In the genomic region with DNA sequence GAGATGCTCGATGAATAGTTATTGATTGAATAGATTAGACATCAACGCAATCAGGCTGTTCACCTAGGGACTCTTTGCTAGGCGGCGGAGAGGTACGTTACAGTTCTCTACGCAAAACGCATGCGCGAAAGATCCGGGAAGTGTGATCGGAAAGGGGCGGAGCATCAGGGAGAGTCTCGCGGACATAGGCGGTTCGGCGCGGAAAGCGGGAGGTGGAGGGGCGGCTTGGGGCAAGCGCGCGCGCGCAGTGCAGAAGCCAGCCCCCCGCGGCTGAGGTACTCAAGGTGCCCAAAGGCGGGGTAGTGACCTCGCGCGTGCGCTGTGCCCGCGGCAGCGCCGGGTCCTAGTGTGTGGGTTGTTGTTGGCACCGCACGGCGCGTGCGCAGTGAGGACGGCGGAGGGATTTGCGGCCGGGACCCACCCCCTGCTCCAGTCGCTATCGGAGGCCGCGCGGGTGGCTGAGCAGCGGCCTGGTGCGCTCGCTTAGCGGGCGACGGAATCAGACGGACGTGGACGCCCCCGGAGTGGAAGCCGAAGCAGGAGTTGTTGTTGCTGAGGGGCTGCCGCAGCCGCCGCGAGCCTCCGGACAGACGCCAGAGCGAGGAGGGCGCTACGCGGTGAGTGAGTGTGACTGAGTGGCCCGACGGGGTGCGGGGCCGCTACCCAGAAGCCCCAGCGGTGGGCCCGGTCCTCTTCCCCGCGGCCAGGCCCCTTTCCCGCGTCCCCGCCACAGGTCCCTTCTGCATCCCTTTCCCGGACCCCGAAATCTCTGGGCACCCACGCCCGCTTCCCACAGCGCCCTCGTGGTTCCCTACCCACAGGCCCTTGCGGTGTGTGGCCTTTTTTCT, we compare ENCODE assay signal across 1 cellular context.
TF ChIP-seq lines count a peak whose summit lies in the region.

A gene with protein sequence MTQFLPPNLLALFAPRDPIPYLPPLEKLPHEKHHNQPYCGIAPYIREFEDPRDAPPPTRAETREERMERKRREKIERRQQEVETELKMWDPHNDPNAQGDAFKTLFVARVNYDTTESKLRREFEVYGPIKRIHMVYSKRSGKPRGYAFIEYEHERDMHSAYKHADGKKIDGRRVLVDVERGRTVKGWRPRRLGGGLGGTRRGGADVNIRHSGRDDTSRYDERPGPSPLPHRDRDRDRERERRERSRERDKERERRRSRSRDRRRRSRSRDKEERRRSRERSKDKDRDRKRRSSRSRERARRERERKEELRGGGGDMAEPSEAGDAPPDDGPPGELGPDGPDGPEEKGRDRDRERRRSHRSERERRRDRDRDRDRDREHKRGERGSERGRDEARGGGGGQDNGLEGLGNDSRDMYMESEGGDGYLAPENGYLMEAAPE (plus strand): TSS at position 432 of the 848 bp plus-strand sequence. CDS start 964 bp downstream, outside the sequence.

TF ChIP-seq in HepG2, 621 proteins besides CTCF, POLR2A, EP300 and RAD21 (continued from another document and continues in another):
- TF ChIP-seq NFAT5 (CRISPR knock-in tag; IDR thresholded peaks at IDR 0.05), result 0 out of 2 replicates have a peak, but pooled peaks have one; percentile 46
- peak; percentile 69; the same call in 1 of the 2 replicates for TF ChIP-seq GMEB1 (CRISPR knock-in tag; IDR thresholded peaks at IDR 0.05; ENCODE audit: borderline replicate concordance)
- TF ChIP-seq MBD4 (IDR thresholded peaks at IDR 0.05; ENCODE audit: borderline replicate concordance, low read length), result no peak
- TF ChIP-seq ZNF619 (CRISPR knock-in tag; IDR thresholded peaks at IDR 0.05), result no peak
- peak; percentile 49 for TF ChIP-seq TAF15 (IDR thresholded peaks at IDR 0.05; ENCODE audit: low read depth, low read length, poor library complexity, severe bottlenecking)
- TF ChIP-seq, protein P1, sequence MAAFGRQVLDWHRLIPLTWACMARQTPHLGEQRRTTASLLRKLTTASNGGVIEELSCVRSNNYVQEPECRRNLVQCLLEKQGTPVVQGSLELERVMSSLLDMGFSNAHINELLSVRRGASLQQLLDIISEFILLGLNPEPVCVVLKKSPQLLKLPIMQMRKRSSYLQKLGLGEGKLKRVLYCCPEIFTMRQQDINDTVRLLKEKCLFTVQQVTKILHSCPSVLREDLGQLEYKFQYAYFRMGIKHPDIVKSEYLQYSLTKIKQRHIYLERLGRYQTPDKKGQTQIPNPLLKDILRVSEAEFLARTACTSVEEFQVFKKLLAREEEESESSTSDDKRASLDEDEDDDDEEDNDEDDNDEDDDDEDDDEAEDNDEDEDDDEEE (CRISPR knock-in tag; IDR thresholded peaks at IDR 0.05), result no peak
- TF ChIP-seq ZNF781 (CRISPR knock-in tag; IDR thresholded peaks at IDR 0.05; ENCODE audit: borderline replicate concordance, not compliant biosample characterization), result peak; percentile 64
- TF ChIP-seq AHDC1 (CRISPR knock-in tag; IDR thresholded peaks at IDR 0.05; ENCODE audit: borderline replicate concordance), result no peak; the same call in 1 of the 2 replicates
- TF ChIP-seq GFI1 (CRISPR knock-in tag; IDR thresholded peaks at IDR 0.05; ENCODE audit: borderline replicate concordance), result peak; percentile 75; the same call in 1 of the 2 replicates
- TF ChIP-seq, protein P2, sequence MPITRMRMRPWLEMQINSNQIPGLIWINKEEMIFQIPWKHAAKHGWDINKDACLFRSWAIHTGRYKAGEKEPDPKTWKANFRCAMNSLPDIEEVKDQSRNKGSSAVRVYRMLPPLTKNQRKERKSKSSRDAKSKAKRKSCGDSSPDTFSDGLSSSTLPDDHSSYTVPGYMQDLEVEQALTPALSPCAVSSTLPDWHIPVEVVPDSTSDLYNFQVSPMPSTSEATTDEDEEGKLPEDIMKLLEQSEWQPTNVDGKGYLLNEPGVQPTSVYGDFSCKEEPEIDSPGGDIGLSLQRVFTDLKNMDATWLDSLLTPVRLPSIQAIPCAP (CRISPR knock-in tag; IDR thresholded peaks at IDR 0.05; ENCODE audit: low read depth), result no peak
- TF ChIP-seq BATF2 (CRISPR knock-in tag; IDR thresholded peaks at IDR 0.05), result 0 out of 2 replicates have a peak, but pooled peaks have one; percentile 6
- TF ChIP-seq ZNF205 (CRISPR knock-in tag; IDR thresholded peaks at IDR 0.05), result peak; percentile 79; the same call in 1 of the 2 replicates
- TF ChIP-seq, protein P3, sequence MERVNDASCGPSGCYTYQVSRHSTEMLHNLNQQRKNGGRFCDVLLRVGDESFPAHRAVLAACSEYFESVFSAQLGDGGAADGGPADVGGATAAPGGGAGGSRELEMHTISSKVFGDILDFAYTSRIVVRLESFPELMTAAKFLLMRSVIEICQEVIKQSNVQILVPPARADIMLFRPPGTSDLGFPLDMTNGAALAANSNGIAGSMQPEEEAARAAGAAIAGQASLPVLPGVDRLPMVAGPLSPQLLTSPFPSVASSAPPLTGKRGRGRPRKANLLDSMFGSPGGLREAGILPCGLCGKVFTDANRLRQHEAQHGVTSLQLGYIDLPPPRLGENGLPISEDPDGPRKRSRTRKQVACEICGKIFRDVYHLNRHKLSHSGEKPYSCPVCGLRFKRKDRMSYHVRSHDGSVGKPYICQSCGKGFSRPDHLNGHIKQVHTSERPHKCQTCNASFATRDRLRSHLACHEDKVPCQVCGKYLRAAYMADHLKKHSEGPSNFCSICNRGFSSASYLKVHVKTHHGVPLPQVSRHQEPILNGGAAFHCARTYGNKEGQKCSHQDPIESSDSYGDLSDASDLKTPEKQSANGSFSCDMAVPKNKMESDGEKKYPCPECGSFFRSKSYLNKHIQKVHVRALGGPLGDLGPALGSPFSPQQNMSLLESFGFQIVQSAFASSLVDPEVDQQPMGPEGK (CRISPR knock-in tag; IDR thresholded peaks at IDR 0.05), result peak; percentile 75
- TF ChIP-seq NFE2L2 (IDR thresholded peaks at IDR 0.05; ENCODE audit: low read length), result no peak
- TF ChIP-seq MZF1 (CRISPR knock-in tag; IDR thresholded peaks at IDR 0.05; ENCODE audit: borderline replicate concordance), result no peak
- no peak for TF ChIP-seq TBX3 (IDR thresholded peaks at IDR 0.05; ENCODE audit: borderline replicate concordance)
- no peak for TF ChIP-seq CHCHD3 (CRISPR knock-in tag; IDR thresholded peaks at IDR 0.05)
- TF ChIP-seq ARNT (IDR thresholded peaks at IDR 0.05), result no peak
- no peak for TF ChIP-seq ZSCAN25 (CRISPR knock-in tag; IDR thresholded peaks at IDR 0.05)
- TF ChIP-seq, protein P4, sequence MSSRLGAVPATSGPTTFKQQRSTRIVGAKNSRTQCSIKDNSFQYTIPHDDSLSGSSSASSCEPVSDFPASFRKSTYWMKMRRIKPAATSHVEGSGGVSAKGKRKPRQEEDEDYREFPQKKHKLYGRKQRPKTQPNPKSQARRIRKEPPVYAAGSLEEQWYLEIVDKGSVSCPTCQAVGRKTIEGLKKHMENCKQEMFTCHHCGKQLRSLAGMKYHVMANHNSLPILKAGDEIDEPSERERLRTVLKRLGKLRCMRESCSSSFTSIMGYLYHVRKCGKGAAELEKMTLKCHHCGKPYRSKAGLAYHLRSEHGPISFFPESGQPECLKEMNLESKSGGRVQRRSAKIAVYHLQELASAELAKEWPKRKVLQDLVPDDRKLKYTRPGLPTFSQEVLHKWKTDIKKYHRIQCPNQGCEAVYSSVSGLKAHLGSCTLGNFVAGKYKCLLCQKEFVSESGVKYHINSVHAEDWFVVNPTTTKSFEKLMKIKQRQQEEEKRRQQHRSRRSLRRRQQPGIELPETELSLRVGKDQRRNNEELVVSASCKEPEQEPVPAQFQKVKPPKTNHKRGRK (CRISPR knock-in tag; IDR thresholded peaks at IDR 0.05), result no peak
- TF ChIP-seq ISX (CRISPR knock-in tag; conservative IDR thresholded peaks at IDR 0.05), result no peak; the same call in 1 of the 2 replicates
